Comparison of ENCODE assay signal across 21 cellular contexts in genomic region chr22:44878483-44879300, GRCh38.
"Had no signal": no experiment of that assay in that cellular context is flagged by ENCODE, and none has a peak within 500 bp of the region (broad histone marks: within the 10 kb centered on the region; RNA-seq: fewer than 3 reads in every experiment).

No MANE protein-coding gene starts in this region.

- H3K4me3 ChIP-seq: esophagus squamous epithelium, heart right ventricle, left lung, neural progenitor cell, thoracic aorta, vagina had no signal

- H3K4me1 Mint-ChIP-seq: activated naive CD4-positive, alpha-beta T cell treated with anti-CD3 and anti-CD28 coated beads, Interleukin-2, amount 10 ng/mL, durations not matched to agents 7 days and 5 days; naive B cell; neural progenitor cell; stimulated activated effector memory CD8-positive, alpha-beta T cell treated with anti-CD3 and anti-CD28 coated beads, Interleukin-12 subunit alpha, Interleukin-12 subunit beta, amount 100 ng/mL, for 72 hours had no signal

- H3K9me3 Mint-ChIP-seq: activated naive CD4-positive, alpha-beta T cell treated with anti-CD3 and anti-CD28 coated beads, Interleukin-2, amount 10 ng/mL, durations not matched to agents 7 days and 5 days; stimulated activated effector memory CD8-positive, alpha-beta T cell treated with anti-CD3 and anti-CD28 coated beads, Interleukin-12 subunit alpha, Interleukin-12 subunit beta, amount 100 ng/mL, for 72 hours; stimulated activated naive CD8-positive, alpha-beta T cell treated with anti-CD3 and anti-CD28 coated beads, Interleukin-15, Interleukin-2, amounts not matched to agents 100 ng/mL and 50 ng/mL, for 24 hours had no signal

- H3K4me3 Mint-ChIP-seq: activated naive CD4-positive, alpha-beta T cell treated with anti-CD3 and anti-CD28 coated beads, Interleukin-2, amount 10 ng/mL, durations not matched to agents 7 days and 5 days; dendritic cell treated with granulocyte-macrophage colony-stimulating factor and Interleukin-4, amounts not matched to agents 40 ng/mL and 50 ng/mL, for 4 days; naive B cell; neural progenitor cell; stimulated activated effector memory CD8-positive, alpha-beta T cell treated with anti-CD3 and anti-CD28 coated beads, Interleukin-12 subunit alpha, Interleukin-12 subunit beta, amount 100 ng/mL, for 72 hours; stimulated activated naive CD8-positive, alpha-beta T cell treated with anti-CD3 and anti-CD28 coated beads, Interleukin-15, Interleukin-2, amounts not matched to agents 100 ng/mL and 50 ng/mL, for 24 hours had no signal

- H2AFZ ChIP-seq: neural progenitor cell had no signal

- DNase-seq: activated gamma-delta T cell; activated naive CD4-positive, alpha-beta T cell treated with anti-CD3 and anti-CD28 coated beads, Interleukin-2, amount 10 ng/mL, durations not matched to agents 7 days and 5 days; activated T-cell treated with anti-CD3 and anti-CD28 coated beads for 4 hours; amygdala; central memory CD4-positive, alpha-beta T cell; esophagus squamous epithelium; foreskin melanocyte; heart right ventricle; left lung; naive B cell; right cardiac atrium; stimulated activated CD4-positive, alpha-beta T cell treated with anti-CD3 and anti-CD28 coated beads, Interleukin-12 subunit alpha, Interleukin-12 subunit beta, amount 100 ng/mL, for 4 hours; stimulated activated CD4-positive, alpha-beta T cell treated with anti-CD3 and anti-CD28 coated beads, Interleukin-4, amount 100 ng/mL, for 24 hours; T-helper 2 cell; trophoblast cell had no signal

- H3K9ac ChIP-seq: neural progenitor cell had no signal

- H3K9me3 ChIP-seq: thoracic aorta, vagina had no signal

- H3K36me3 Mint-ChIP-seq: activated naive CD4-positive, alpha-beta T cell treated with anti-CD3 and anti-CD28 coated beads, Interleukin-2, amount 10 ng/mL, durations not matched to agents 7 days and 5 days; stimulated activated effector memory CD8-positive, alpha-beta T cell treated with anti-CD3 and anti-CD28 coated beads, Interleukin-12 subunit alpha, Interleukin-12 subunit beta, amount 100 ng/mL, for 72 hours had no signal

- H3K27me3 Mint-ChIP-seq: stimulated activated naive CD8-positive, alpha-beta T cell treated with anti-CD3 and anti-CD28 coated beads, Interleukin-15, Interleukin-2, amounts not matched to agents 100 ng/mL and 50 ng/mL, for 24 hours had no signal

- H3K36me3 ChIP-seq: esophagus squamous epithelium, heart right ventricle, left lung, thoracic aorta had no signal

- H3K27ac Mint-ChIP-seq: activated naive CD4-positive, alpha-beta T cell treated with anti-CD3 and anti-CD28 coated beads, Interleukin-2, amount 10 ng/mL, durations not matched to agents 7 days and 5 days; dendritic cell treated with granulocyte-macrophage colony-stimulating factor and Interleukin-4, amounts not matched to agents 40 ng/mL and 50 ng/mL, for 4 days; naive B cell; neural progenitor cell; stimulated activated effector memory CD8-positive, alpha-beta T cell treated with anti-CD3 and anti-CD28 coated beads, Interleukin-12 subunit alpha, Interleukin-12 subunit beta, amount 100 ng/mL, for 72 hours; stimulated activated naive CD8-positive, alpha-beta T cell treated with anti-CD3 and anti-CD28 coated beads, Interleukin-15, Interleukin-2, amounts not matched to agents 100 ng/mL and 50 ng/mL, for 24 hours had no signal

- H3K27me3 ChIP-seq: esophagus squamous epithelium, heart right ventricle, left lung, neural progenitor cell, vagina had no signal

- H3K4me2 ChIP-seq: neural progenitor cell had no signal

- H3K4me1 ChIP-seq: esophagus squamous epithelium, heart right ventricle, left lung, neural progenitor cell, vagina had no signal

- H3K27ac ChIP-seq: esophagus squamous epithelium, heart right ventricle, left lung, neural progenitor cell, thoracic aorta, vagina had no signal
